ENCODE assay signal across 8 cellular contexts in the genomic region with DNA sequence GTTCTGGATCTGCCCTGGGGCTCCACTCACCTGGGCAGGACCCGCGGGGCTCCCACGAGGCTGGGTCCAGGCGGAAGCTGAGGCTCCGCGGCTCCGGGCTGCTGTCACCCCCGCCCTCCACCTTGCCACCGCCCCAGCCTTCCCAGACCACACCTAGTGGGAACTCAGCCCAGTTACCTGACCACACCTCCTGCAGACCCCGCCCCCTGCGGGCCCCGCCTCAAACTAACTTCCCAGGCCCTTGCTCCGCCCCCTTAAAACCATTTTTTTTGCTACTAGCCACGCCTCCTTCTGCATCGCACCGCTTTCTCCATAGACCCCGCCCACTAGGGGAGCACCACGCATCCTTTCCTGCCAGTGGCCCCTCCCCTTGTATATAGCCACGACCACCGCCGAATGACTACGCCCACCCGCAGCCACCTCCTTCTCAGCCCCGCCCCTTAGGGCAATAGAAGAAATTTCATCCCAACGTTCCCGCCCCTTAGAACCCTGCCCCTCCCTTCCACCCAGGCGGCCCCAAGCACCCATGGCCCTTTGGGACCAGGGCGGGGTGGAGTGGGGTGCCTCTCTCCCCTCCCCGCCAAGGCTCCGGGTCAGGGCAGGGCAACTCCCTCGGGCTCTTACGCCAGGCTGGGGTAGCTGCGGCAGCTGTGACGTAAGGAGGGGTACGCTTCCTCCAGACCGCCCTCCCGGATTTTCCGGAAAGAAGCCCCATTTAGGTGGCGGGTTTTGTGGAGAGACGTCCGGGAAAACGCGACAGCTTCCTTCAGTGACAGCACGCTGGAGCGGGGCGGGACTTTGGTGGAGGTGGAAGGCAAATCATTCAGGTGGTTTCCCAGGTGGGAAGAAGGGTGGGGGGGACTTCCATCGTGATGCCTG. TPM values are rescaled to one million over a fixed set of nuclear protein-coding genes. Genes with fewer than 3 reads are reported as not detected.
DNase-seq lines count a peak whose midpoint lies in the region; ATAC-seq and FAIRE-seq lines count a peak whose summit lies in the region.

A gene (minus strand): TSS at position 79 of the 879 bp plus-strand sequence. CDS start 3,687 bp downstream, outside the sequence.

- peak within 1 kb of the TSS; percentile 63 for H4K12ac ChIP-seq in trophoblast cell (ENCODE audit: low read depth, low read length)

- H3K79me1 ChIP-seq in trophoblast cell (ENCODE audit: low read length), result peaks cover 14% of the 10 kb centered on the region

- H3K14ac ChIP-seq in trophoblast cell (ENCODE audit: low read length), result peak within 1 kb of the TSS; percentile 71

- peak within 1 kb of the TSS; percentile 33 for H3K23ac ChIP-seq in trophoblast cell (ENCODE audit: low read length)

- H3K27ac Mint-ChIP-seq in CD4-positive, CD25-positive, alpha-beta regulatory T cell, result peak within 1 kb of the TSS; percentile 92 to 96 (median 94)

- H4K8ac ChIP-seq in trophoblast cell (ENCODE audit: low read depth, low read length), result peak within 1 kb of the TSS; percentile 61

- H3K79me2 ChIP-seq in trophoblast cell (ENCODE audit: control insufficient read depth, insufficient read depth, low read length, poor library complexity), result peaks cover 6% of the 10 kb centered on the region

- peak within 1 kb of the TSS; percentile 75 for H3K4me2 ChIP-seq in trophoblast cell (ENCODE audit: low read length)

- peak within 1 kb of the TSS; percentile 35 for H2BK5ac ChIP-seq in trophoblast cell (ENCODE audit: low read depth, low read length, poor library complexity)

- peak; percentile 92 to 96 (median 94) for DNase-seq in CD4-positive, CD25-positive, alpha-beta regulatory T cell
- DNase-seq in OCI-M1 (lab: John Stamatoyannopoulos, UW) (peak; percentile 84), foreskin melanocyte (peak; percentile 10), trophoblast cell (peak; percentile 95 to 100), urothelium cell line (ENCODE audit: low spot score) (peak; percentile 35)
- peak; percentile 97 for DNase-seq in activated T-cell treated with anti-CD3 and anti-CD28 coated beads, Interleukin-2, amount 50 U/mL, for 4 hours

- peaks cover 11% of the 10 kb centered on the region for H3K36me3 ChIP-seq in CD4-positive, CD25-positive, alpha-beta regulatory T cell (ENCODE audit: control insufficient read depth, insufficient read depth, low read length)
- peaks cover 2 to 4% of the 10 kb centered on the region in 2 experiments for H3K36me3 ChIP-seq in trophoblast cell (ENCODE audit: control insufficient read depth in 1 of 2, insufficient read depth in 2 of 2, low read length in 2 of 2)

- WGBS in trophoblast cell (ENCODE audit: extremely low coverage, insufficient coverage, insufficient read length), result no CpG with 5 or more reads among the region's 47 CpGs

- ATAC-seq in CD4-positive, CD25-positive, alpha-beta regulatory T cell (ENCODE audit: low read depth in 2 of 2), result peak; percentile 78
- ATAC-seq in GM19455 (IDR thresholded peaks at IDR 0.05; ENCODE audit: unreplicated experiment) (peak; percentile 63), HG03565 (IDR thresholded peaks at IDR 0.05; ENCODE audit: unreplicated experiment) (peak; percentile 53)
- peak; percentile 73 to 79 for ATAC-seq in activated T-cell treated with anti-CD3 and anti-CD28 coated beads, Interleukin-2, amount 50 U/mL, for 4 hours

- peak within 1 kb of the TSS; percentile 74 for H4K91ac ChIP-seq in trophoblast cell (ENCODE audit: low read depth, low read length)

- no peaks in the 10 kb centered on the region for H3K9me3 Mint-ChIP-seq in CD4-positive, CD25-positive, alpha-beta regulatory T cell
- no peaks in the 10 kb centered on the region for H3K9me3 Mint-ChIP-seq in activated T-cell treated with anti-CD3 and anti-CD28 coated beads, Interleukin-2, amount 50 U/mL, for 4 hours

- peak within 1 kb of the TSS; percentile 44 for H2BK12ac ChIP-seq in trophoblast cell (ENCODE audit: low read length)

- H3K9ac ChIP-seq in trophoblast cell (ENCODE audit: low read length), result peak within 1 kb of the TSS; percentile 76

- FAIRE-seq in urothelium cell line (lab: Jason Lieb, UNC), result no peak

- no peaks in the 10 kb centered on the region for H3K9me3 ChIP-seq in CD4-positive, CD25-positive, alpha-beta regulatory T cell (ENCODE audit: control insufficient read depth in 2 of 2, low read length in 2 of 2)
- no peaks in the 10 kb centered on the region for H3K9me3 ChIP-seq in trophoblast cell (ENCODE audit: insufficient read depth, low read depth, low read length)

- H2AFZ ChIP-seq in trophoblast cell (ENCODE audit: insufficient read depth, low read length, poor library complexity), result peak within 1 kb of the TSS; percentile 65

- H3K27me3 Mint-ChIP-seq in CD4-positive, CD25-positive, alpha-beta regulatory T cell, result no peaks in the 10 kb centered on the region
- no peaks in the 10 kb centered on the region for H3K27me3 Mint-ChIP-seq in activated T-cell treated with anti-CD3 and anti-CD28 coated beads, Interleukin-2, amount 50 U/mL, for 4 hours (ENCODE audit: low read depth)

- H3K4me3 ChIP-seq in CD4-positive, CD25-positive, alpha-beta regulatory T cell (ENCODE audit: low read depth, low read length), result peak within 1 kb of the TSS; percentile 90
- peak within 1 kb of the TSS; percentile 80 for H3K4me3 ChIP-seq in trophoblast cell (ENCODE audit: low read depth, low read length)

- peaks cover 35% of the 10 kb centered on the region for H3K4me1 ChIP-seq in CD4-positive, CD25-positive, alpha-beta regulatory T cell (ENCODE audit: control insufficient read depth, insufficient read depth, low read length, poor library complexity, severe bottlenecking)
- H3K4me1 ChIP-seq in trophoblast cell (ENCODE audit: control insufficient read depth in 1 of 2, insufficient read depth in 2 of 2, low read length in 2 of 2), result peaks cover 9 to 12% of the 10 kb centered on the region in 2 experiments

- peak within 1 kb of the TSS; percentile 96 for H3K27ac ChIP-seq in CD4-positive, CD25-positive, alpha-beta regulatory T cell (ENCODE audit: insufficient read depth, low read length, poor library complexity, severe bottlenecking)
- peak within 1 kb of the TSS; percentile 80 for H3K27ac ChIP-seq in trophoblast cell (ENCODE audit: low read depth, low read length)

- H3K27me3 ChIP-seq in CD4-positive, CD25-positive, alpha-beta regulatory T cell (ENCODE audit: control insufficient read depth, insufficient read depth, low read length), result no peaks in the 10 kb centered on the region
- H3K27me3 ChIP-seq in trophoblast cell (ENCODE audit: insufficient read depth, low read length), result no peaks in the 10 kb centered on the region

- H3K18ac ChIP-seq in trophoblast cell (ENCODE audit: low read length), result peak within 1 kb of the TSS; percentile 65

- peak within 1 kb of the TSS; percentile 18 for H3K4ac ChIP-seq in trophoblast cell (ENCODE audit: low read depth, low read length)

- H2BK120ac ChIP-seq in trophoblast cell (ENCODE audit: insufficient read depth, low read length, poor library complexity), result peak within 1 kb of the TSS; percentile 48

- peak within 1 kb of the TSS; percentile 53 for H2AK5ac ChIP-seq in trophoblast cell (ENCODE audit: low read length)

- no peaks in the 10 kb centered on the region for H3K36me3 Mint-ChIP-seq in CD4-positive, CD25-positive, alpha-beta regulatory T cell
- H3K36me3 Mint-ChIP-seq in activated T-cell treated with anti-CD3 and anti-CD28 coated beads, Interleukin-2, amount 50 U/mL, for 4 hours (ENCODE audit: insufficient read depth), result no peaks in the 10 kb centered on the region

- peaks cover 6 to 69% (median 31%) of the 10 kb centered on the region in 4 donors for H3K4me1 Mint-ChIP-seq in CD4-positive, CD25-positive, alpha-beta regulatory T cell
- peaks cover 42% of the 10 kb centered on the region for H3K4me1 Mint-ChIP-seq in activated T-cell treated with anti-CD3 and anti-CD28 coated beads, Interleukin-2, amount 50 U/mL, for 4 hours (ENCODE audit: low read depth)

- peak within 1 kb of the TSS; percentile 87 to 93 (median 93) for H3K4me3 Mint-ChIP-seq in CD4-positive, CD25-positive, alpha-beta regulatory T cell
- H3K4me3 Mint-ChIP-seq in activated T-cell treated with anti-CD3 and anti-CD28 coated beads, Interleukin-2, amount 50 U/mL, for 4 hours, result peak within 1 kb of the TSS; percentile 85

RNA-seq across cellular contexts. Expression of the gene that starts here (rescaled TPM):
- total RNA-seq in CD4-positive, CD25-positive, alpha-beta regulatory T cell, result 46.2 TPM
- 10 to 100 TPM; 19.5 to 26.5 (median 22.1) TPM for polyA plus RNA-seq in CD4-positive, CD25-positive, alpha-beta regulatory T cell
- total RNA-seq in activated T-cell treated with anti-CD3 and anti-CD28 coated beads, Interleukin-2, amount 50 U/mL, for 4 hours, result 10 to 100 TPM; 24.6 to 27.8 (median 27.4) TPM
- 25.0 and 26.7 TPM in 2 replicates for polyA plus RNA-seq in trophoblast cell (2013)

Comparison
In these comparisons a context has a peak if more than half of its experiments do, and no peak if none do; other contexts are left out.
1. Peak in every context shown above with its lines: DNase-seq, ATAC-seq, H3K4me3 ChIP-seq and H3K27ac ChIP-seq.
2. DNase-seq: peak in every context shown above with its lines; median percentile 98 in trophoblast cell; 97 in activated T-cell treated with anti-CD3 and anti-CD28 coated beads, Interleukin-2, amount 50 U/mL, for 4 hours; 94 in CD4-positive, CD25-positive, alpha-beta regulatory T cell; 84 in OCI-M1; 35 in urothelium cell line; 10 in foreskin melanocyte.